Comparison of ENCODE assay signal across 11 cellular contexts in genomic region chr5:124663101-124663506, GRCh38.
A peak's percentile ranks its signal among the peaks of the same experiment; 100 is the strongest.
DNase-seq lines count a peak whose midpoint lies in the region; ATAC-seq and TF ChIP-seq lines count a peak whose summit lies in the region.
"Had no signal": no experiment of that assay in that cellular context is flagged by ENCODE, and none has a peak within 500 bp of the region (broad histone marks: within the 10 kb centered on the region; RNA-seq: fewer than 3 reads in every experiment).

No MANE protein-coding gene starts in this region.

- DNase-seq in stimulated activated CD4-positive, alpha-beta T cell treated with anti-CD3 and anti-CD28 coated beads, Interleukin-1b, Interleukin-23, amount 100 ng/mL, for 48 hours: no peak
- DNase-seq in germinal center (ENCODE audit: low spot score): no peak
- DNase-seq: left colon, NCI-H2171, testis had no signal

- H3K9me3 Mint-ChIP-seq in brain (no peaks in the 10 kb centered on the region), nephron (no peaks in the 10 kb centered on the region)

- H3K4me3 ChIP-seq in BLaER1: no peak overlapping the region
- H3K4me3 ChIP-seq in HUES64 (ENCODE audit: low read length): no peak overlapping the region
- H3K4me3 ChIP-seq: testis had no signal

- H4K20me1 ChIP-seq in BLaER1: peaks cover 100% of the 10 kb centered on the region

- H3K9ac ChIP-seq in BLaER1 (no peak overlapping the region; the same call in 1 of the 2 replicates), HUES64 (ENCODE audit: low read depth, low read length) (no peak overlapping the region)

- H3K36me3 Mint-ChIP-seq in brain (peaks cover 15% of the 10 kb centered on the region), nephron (ENCODE audit: low read depth) (peaks cover 9% of the 10 kb centered on the region)

- H3K4me1 Mint-ChIP-seq in brain (peaks cover under 1% of the 10 kb centered on the region), nephron (peaks cover 85% of the 10 kb centered on the region)

- TF ChIP-seq CTCF in brain (conservative IDR thresholded peaks at IDR 0.05) (no peak), nephron (IDR thresholded peaks at IDR 0.05; ENCODE audit: unreplicated experiment in 3 of 3) (no peak)

- H3K27me3 Mint-ChIP-seq in brain (no peaks in the 10 kb centered on the region), nephron (ENCODE audit: low read depth) (no peaks in the 10 kb centered on the region)

- H3K27ac Mint-ChIP-seq in brain: peak overlapping the region; percentile 47 to 95 (median 75)
- peak overlapping the region; percentile 77 to 87 (median 86) for H3K27ac Mint-ChIP-seq in nephron

- H3K9me3 ChIP-seq in BLaER1 (no peaks in the 10 kb centered on the region), HUES64 (ENCODE audit: insufficient read depth, low read depth, low read length) (no peaks in the 10 kb centered on the region)
- H3K9me3 ChIP-seq: testis had no signal

- WGBS in HUES64: 18% methylated on average over 5 of the region's 5 CpGs

- H3K27ac ChIP-seq in BLaER1 (no peak overlapping the region), HUES64 (ENCODE audit: low read depth, low read length) (peak overlapping the region; percentile 88; the same call in 1 of the 2 replicates)
- H3K27ac ChIP-seq: testis had no signal

- H3K36me3 ChIP-seq in BLaER1: peaks cover 96% of the 10 kb centered on the region
- no peaks in the 10 kb centered on the region for H3K36me3 ChIP-seq in HUES64 (ENCODE audit: insufficient read depth, low read length)

- H3K4me3 Mint-ChIP-seq in brain: peak overlapping the region; percentile 36 to 76 (median 74)
- peak overlapping the region in 2 of 3 experiments; percentile 2 to 13 for H3K4me3 Mint-ChIP-seq in nephron

- peaks cover 89% of the 10 kb centered on the region for H3K4me1 ChIP-seq in BLaER1
- H3K4me1 ChIP-seq in HUES64 (ENCODE audit: insufficient read depth, low read length): peaks cover 81% of the 10 kb centered on the region

- ATAC-seq in GM19463 (IDR thresholded peaks at IDR 0.05; ENCODE audit: unreplicated experiment) (no peak), GM19324 (IDR thresholded peaks at IDR 0.05; ENCODE audit: low FRiP score, unreplicated experiment) (no peak)

- peak overlapping the region; percentile 93 for H3K4me2 ChIP-seq in BLaER1

- H3K27me3 ChIP-seq in BLaER1 (no peaks in the 10 kb centered on the region), HUES64 (ENCODE audit: insufficient read depth, low read length) (no peaks in the 10 kb centered on the region)
- H3K27me3 ChIP-seq: testis had no signal
